In genomic region chr7:102433319-102434038, GRCh38 we compare ENCODE assay signal across 7 cellular contexts.
DNase-seq lines count a peak whose midpoint lies in the region; ATAC-seq and TF ChIP-seq lines count a peak whose summit lies in the region.

TSS of gene ORAI2 (plus strand) at chr7:102433575. CDS start at chr7:102438957, 5,382 bp downstream.

- no peak for TF ChIP-seq CTCF in GM13976 (IDR thresholded peaks at IDR 0.05; ENCODE audit: borderline replicate concordance, control extremely low read depth, extremely low read depth, insufficient read depth, missing control alignments)

- in situ Hi-C loops in GM13976 (cut with MboI; ENCODE audit: low sequenced_read_pairs, unreplicated experiment) = no loop called here

- DNase-seq in GM13976 (ENCODE audit: low spot score) (peak; percentile 91), NCI-H2107 (lab: John Stamatoyannopoulos, UW) (peak; percentile 34), cerebellar cortex (ENCODE audit: low spot score) (peak; percentile 57), kidney glomerular epithelial cell (lab: John Stamatoyannopoulos, UW) (peak; percentile 31)
- peak; percentile 83 for DNase-seq in activated CD4-positive, alpha-beta T cell treated with anti-CD3 and anti-CD28 coated beads for 1 hour
- DNase-seq in stimulated activated CD4-positive, alpha-beta T cell treated with anti-CD3 and anti-CD28 coated beads, Interleukin-15, amount 100 ng/mL, for 48 hours (ENCODE audit: low read depth in 2 of 2) = peak; percentile 70 to 80

- peak; percentile 69 for ATAC-seq in HG02610 (IDR thresholded peaks at IDR 0.05; ENCODE audit: unreplicated experiment)

Comparison
In these comparisons a context has a peak if more than half of its experiments do, and no peak if none do; other contexts are left out.
1. Peak in every context shown above with its lines: DNase-seq and ATAC-seq.
2. DNase-seq: peak in every context shown above with its lines; median percentile 91 in GM13976; 83 in activated CD4-positive, alpha-beta T cell treated with anti-CD3 and anti-CD28 coated beads for 1 hour; 75 in stimulated activated CD4-positive, alpha-beta T cell treated with anti-CD3 and anti-CD28 coated beads, Interleukin-15, amount 100 ng/mL, for 48 hours; 57 in cerebellar cortex; 34 in NCI-H2107; 31 in kidney glomerular epithelial cell.